Comparison of ENCODE assay signal across 8 cellular contexts in the genomic region with DNA sequence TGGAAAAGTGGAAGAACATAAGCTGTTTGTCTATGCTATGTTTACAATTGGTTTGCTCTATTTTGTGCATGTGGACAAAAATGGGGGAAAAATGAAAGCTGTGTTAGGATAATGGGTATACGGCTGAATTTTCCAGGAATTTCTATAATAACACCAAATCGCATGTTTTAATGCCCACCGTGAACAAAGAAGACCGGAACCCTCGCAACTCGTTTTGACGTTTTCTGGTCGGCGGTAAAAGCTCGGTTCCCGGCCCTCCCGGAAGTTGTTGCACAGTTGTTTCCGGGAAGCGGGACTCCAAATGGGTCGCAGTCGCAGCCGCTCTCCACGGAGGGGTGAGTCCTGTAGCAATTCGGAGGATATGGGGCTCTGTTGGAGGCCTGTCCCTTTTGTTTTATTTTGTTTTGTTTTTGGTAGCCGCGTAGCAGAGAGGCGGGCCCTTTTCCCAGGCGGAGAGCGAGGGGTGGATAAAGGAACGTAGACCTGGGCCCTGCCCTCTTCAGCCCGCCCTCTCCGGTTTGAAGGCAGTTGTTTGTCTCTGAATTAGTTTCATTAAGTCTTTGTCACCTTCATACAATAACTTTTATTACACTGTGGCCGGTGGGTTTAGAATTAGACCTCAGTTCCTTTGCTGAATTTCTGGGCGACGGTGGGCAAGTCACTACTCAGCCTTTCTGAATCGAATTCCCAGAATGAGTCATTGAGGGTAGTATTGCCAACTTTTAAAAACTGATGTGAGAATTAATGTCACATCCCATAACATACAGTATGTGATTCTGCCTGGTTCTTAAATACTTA. TPM values are rescaled to one million over a fixed set of nuclear protein-coding genes. Genes with fewer than 3 reads are reported as not detected.
A peak's percentile ranks its signal among the peaks of the same experiment; 100 is the strongest.
DNase-seq lines count a peak whose midpoint lies in the region; ATAC-seq and TF ChIP-seq lines count a peak whose summit lies in the region.

A gene with protein sequence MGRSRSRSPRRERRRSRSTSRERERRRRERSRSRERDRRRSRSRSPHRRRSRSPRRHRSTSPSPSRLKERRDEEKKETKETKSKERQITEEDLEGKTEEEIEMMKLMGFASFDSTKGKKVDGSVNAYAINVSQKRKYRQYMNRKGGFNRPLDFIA (plus strand): TSS at position 273 of the 798 bp plus-strand sequence. CDS start 29 bp downstream, at position 302.

- H3K9me3 ChIP-seq in MG63 (no peaks in the 10 kb centered on the region), stomach smooth muscle (ENCODE audit: control insufficient read depth in 2 of 2, low read length in 2 of 2) (no peaks in the 10 kb centered on the region)

- H3K36me3 ChIP-seq in MG63 (peaks cover 33% of the 10 kb centered on the region), stomach smooth muscle (ENCODE audit: control insufficient read depth in 2 of 2, insufficient read depth in 2 of 2, low read length in 2 of 2) (peaks cover 13 to 22% of the 10 kb centered on the region in 2 donors)

- peaks cover 4% of the 10 kb centered on the region for H3K9me3 Mint-ChIP-seq in neural crest cell

- peaks cover 11% of the 10 kb centered on the region for H3K27me3 Mint-ChIP-seq in neural crest cell (ENCODE audit: low read depth)

- H3K9ac ChIP-seq in stomach smooth muscle (ENCODE audit: low read length in 2 of 2) = peak within 1 kb of the TSS; percentile 83 to 98

- peak; percentile 76 for ATAC-seq in GM21447 (IDR thresholded peaks at IDR 0.05; ENCODE audit: unreplicated experiment)
- peak; percentile 61 for ATAC-seq in foreskin keratinocyte

- peak within 1 kb of the TSS; percentile 88 for H3K27ac ChIP-seq in foreskin keratinocyte
- H3K27ac ChIP-seq in stomach smooth muscle (ENCODE audit: low read length) = peak within 1 kb of the TSS; percentile 76

- peak within 1 kb of the TSS; percentile 72 for H3K4me3 ChIP-seq in MG63
- H3K4me3 ChIP-seq in stomach smooth muscle (ENCODE audit: low read length in 2 of 2) = peak within 1 kb of the TSS; percentile 79 to 92

- peak within 1 kb of the TSS; percentile 100 for H3K4me3 Mint-ChIP-seq in neural crest cell

- no peaks in the 10 kb centered on the region for H3K36me3 Mint-ChIP-seq in neural crest cell (ENCODE audit: low read depth)

- TF ChIP-seq CTCF in foreskin keratinocyte (conservative IDR thresholded peaks at IDR 0.05) (no peak), neural crest cell (conservative IDR thresholded peaks at IDR 0.05) (no peak)

- H3K4me1 ChIP-seq in foreskin keratinocyte = peaks cover 24% of the 10 kb centered on the region
- peaks cover 13% of the 10 kb centered on the region for H3K4me1 ChIP-seq in stomach smooth muscle (ENCODE audit: control insufficient read depth, insufficient read depth, low read length)

- H3K27me3 ChIP-seq in MG63 (no peaks in the 10 kb centered on the region), foreskin keratinocyte (no peaks in the 10 kb centered on the region), stomach smooth muscle (ENCODE audit: control insufficient read depth in 1 of 2, insufficient read depth in 2 of 2, low read length in 2 of 2) (no peaks in the 10 kb centered on the region)

- DNase-seq in COLO829 (ENCODE audit: low spot score) = peak; percentile 89
- DNase-seq in MG63 = peak; percentile 81
- DNase-seq in SK-N-DZ (ENCODE audit: low spot score) = peak; percentile 82
- peak; percentile 61 to 78 (median 73) for DNase-seq in activated naive CD4-positive, alpha-beta T cell (lab: John Stamatoyannopoulos, UW)
- DNase-seq in foreskin keratinocyte = peak; percentile 54 to 70
- peak; percentile 76 for DNase-seq in neural crest cell (ENCODE audit: low read depth, low spot score)

- peaks cover 38% of the 10 kb centered on the region for H3K4me1 Mint-ChIP-seq in neural crest cell

- peak within 1 kb of the TSS; percentile 99 for H3K27ac Mint-ChIP-seq in neural crest cell (ENCODE audit: unreplicated experiment)

RNA-seq across cellular contexts. Expression of the gene that starts here (rescaled TPM):
- total RNA-seq in MG63 (2014; rRNA removed; shearing (Covaris generic); ENCODE audit: low replicate concordance) = 46.5 and 64.1 TPM in 2 replicates
- polyA plus RNA-seq in SK-N-DZ (2014; cell fraction: cytosol; rRNA removed) = 82.9 and 111 TPM in 2 replicates
- 61.6 and 84.9 TPM in 2 replicates for polyA plus RNA-seq in SK-N-DZ (2014; cell fraction: nucleus; rRNA removed)
- total RNA-seq in foreskin keratinocyte (45.0 and 50.6 TPM in 2 replicates), neural crest cell (65.5 and 67.8 TPM in 2 replicates)
- 30.8 and 36.8 TPM in 2 replicates for polyA plus RNA-seq in foreskin keratinocyte

Comparison
In these comparisons a context has a peak if more than half of its experiments do, and no peak if none do; other contexts are left out.
1. Peak in every context shown above with its lines: DNase-seq, ATAC-seq, H3K4me3 ChIP-seq and H3K27ac ChIP-seq.